8 cellular contexts compared by ENCODE assay signal in genomic region chr22:37675930-37676571, GRCh38. TPM values are rescaled to one million over a fixed set of nuclear protein-coding genes. Genes with fewer than 3 reads are reported as not detected.
DNase-seq lines count a peak whose midpoint lies in the region; ATAC-seq and TF ChIP-seq lines count a peak whose summit lies in the region.

No MANE protein-coding gene starts in this region.

- peaks cover 7% of the 10 kb centered on the region for H3K4me1 Mint-ChIP-seq in Caco-2 (ENCODE audit: low read depth, unreplicated experiment)

- no TSS peak for BruUV-seq in Caco-2 (replicated peaks; lab: Mats Ljungman, UMichigan)

- peak overlapping the region; percentile 65 for H3K27ac Mint-ChIP-seq in Caco-2 (ENCODE audit: unreplicated experiment)

- peak overlapping the region; percentile 79 for H3K4me3 Mint-ChIP-seq in Caco-2 (ENCODE audit: unreplicated experiment)

- WGBS in right lobe of liver (ENCODE audit: insufficient coverage, low coverage, low lambda C conversion rate, missing lambda C conversion rate): 7% methylated on average over 8 of the region's 13 CpGs
- WGBS in thymus: 31% methylated on average over 13 of the region's 13 CpGs

- no peaks in the 10 kb centered on the region for H3K9me3 Mint-ChIP-seq in Caco-2 (ENCODE audit: unreplicated experiment)

- intact Hi-C loops in Caco-2 (cut with micrococcal nuclease; ENCODE audit: unreplicated experiment): loop anchor here (2.0 kb wide), 1 partner anchor 17 kb away; the partner anchor contains the start of gene PDXP
- intact Hi-C loops in right lobe of liver (cut with DNase I): loop anchor here in 1 of 2 donors (10.0 kb wide), 1 partner anchor 51 kb away; no protein-coding TSS in a partner anchor

- H3K4me1 ChIP-seq in Caco-2: peaks cover 9% of the 10 kb centered on the region; the same call in 1 of the 2 replicates
- peaks cover 0 to 30% (median 10%) of the 10 kb centered on the region in 4 donors for H3K4me1 ChIP-seq in right lobe of liver
- peaks cover 34% of the 10 kb centered on the region for H3K4me1 ChIP-seq in thymus (ENCODE audit: control insufficient read depth, insufficient read depth, low read length)

- H3K4me3 ChIP-seq in Caco-2 (ENCODE audit: low read depth, low read length): peak overlapping the region; percentile 53; the same call in 1 of the 2 replicates
- peak overlapping the region; percentile 85 for H3K4me3 ChIP-seq in NB4 (ENCODE audit: low read depth, low read length)
- peak overlapping the region; percentile 93 for H3K4me3 ChIP-seq in brain microvascular endothelial cell (ENCODE audit: low read depth, low read length)
- H3K4me3 ChIP-seq in right lobe of liver: peak overlapping the region; percentile 41 to 62 (median 58)
- peak overlapping the region; percentile 72 for H3K4me3 ChIP-seq in thymus (ENCODE audit: low read length)

- peaks cover 6% of the 10 kb centered on the region for H3K36me3 Mint-ChIP-seq in Caco-2 (ENCODE audit: insufficient read depth, unreplicated experiment)

- in situ Hi-C loops in brain microvascular endothelial cell (cut with HindIII; ENCODE audit: low pct_ligation_motif_present, low sequenced_read_pairs): no loop called here

- H3K9me3 ChIP-seq in Caco-2 (no peaks in the 10 kb centered on the region), right lobe of liver (no peaks in the 10 kb centered on the region), thymus (ENCODE audit: control insufficient read depth) (no peaks in the 10 kb centered on the region)

- H3K27me3 ChIP-seq in Caco-2 (replicated peaks; ENCODE audit: control insufficient read depth, insufficient read depth, low read length) (no peaks in the 10 kb centered on the region), brain microvascular endothelial cell (replicated peaks) (no peaks in the 10 kb centered on the region), right lobe of liver (no peaks in the 10 kb centered on the region), thymus (ENCODE audit: control insufficient read depth, insufficient read depth) (no peaks in the 10 kb centered on the region)

- H3K27me3 Mint-ChIP-seq in Caco-2 (ENCODE audit: insufficient read depth, unreplicated experiment): no peaks in the 10 kb centered on the region

- no peak for TF ChIP-seq CTCF in Caco-2 (IDR thresholded peaks at IDR 0.05; ENCODE audit: insufficient read depth in 1 of 2, low read depth in 1 of 2, low read length in 1 of 2, severe bottlenecking in 1 of 2, unreplicated experiment in 1 of 2)
- no peak for TF ChIP-seq CTCF in NB4 (IDR thresholded peaks at IDR 0.05; ENCODE audit: low read depth, low read length)
- TF ChIP-seq CTCF in brain microvascular endothelial cell (IDR thresholded peaks at IDR 0.05; ENCODE audit: low read depth, low read length, missing control alignments): no peak
- no peak for TF ChIP-seq CTCF in right lobe of liver (IDR thresholded peaks at IDR 0.05)

- TF ChIP-seq POLR2A in NB4 (IDR thresholded peaks at IDR 0.05; ENCODE audit: extremely low read depth, insufficient read length): no peak
- TF ChIP-seq POLR2A in right lobe of liver (IDR thresholded peaks at IDR 0.05): no peak

- peak; percentile 50 to 72 (median 67) for ATAC-seq in right lobe of liver

- POLR2A ChIA-PET in Caco-2 (lab: Charles Lee): interaction anchor here (0.5 kb wide), 2 partner anchors 150 to 1644 kb away, joined by 5 to 9 read pairs; no protein-coding TSS in a partner anchor

- H3K27ac ChIP-seq in brain microvascular endothelial cell (peak overlapping the region; percentile 79), right lobe of liver (peak overlapping the region; percentile 54 to 84 (median 84)), thymus (ENCODE audit: low read depth) (peak overlapping the region; percentile 99)

- no peak for DNase-seq in Caco-2
- peak; percentile 62 for DNase-seq in NB4 (ENCODE audit: low read depth)
- DNase-seq in brain microvascular endothelial cell: no peak
- DNase-seq in right lobe of liver: peak; percentile 77 to 96 (median 86)
- no peak for DNase-seq in effector CD4-positive, alpha-beta T cell
- DNase-seq in NCI-H226: no peak
- DNase-seq in GF-D8 (lab: John Stamatoyannopoulos, UW): no peak

- H3K36me3 ChIP-seq in Caco-2 (ENCODE audit: control insufficient read depth, insufficient read depth, low read length): no peaks in the 10 kb centered on the region
- H3K36me3 ChIP-seq in brain microvascular endothelial cell (replicated peaks): peaks cover 27% of the 10 kb centered on the region
- no peaks in the 10 kb centered on the region for H3K36me3 ChIP-seq in right lobe of liver
- H3K36me3 ChIP-seq in thymus (ENCODE audit: control insufficient read depth, insufficient read depth): no peaks in the 10 kb centered on the region

- CTCF ChIA-PET in Caco-2 (lab: Charles Lee): interaction anchor here (0.6 kb wide), 1 partner anchor 23 kb away, joined by 3 read pairs; no protein-coding TSS in a partner anchor

RNA-seq across cellular contexts. Expression of gene LGALS1, which starts 0.6 kb away (rescaled TPM):
- total RNA-seq in Caco-2 (2022): 3.2 and 4.8 TPM in 2 replicates
- 100 to 1,000 TPM in 4 of 6 experiments, 10 to 100 TPM in 2; 34.7 to 267 (median 141) TPM for total RNA-seq in right lobe of liver
- 554 TPM for polyA plus RNA-seq in thymus

RNA-seq across cellular contexts. Expression of gene NOL12, which starts 10.1 kb away (rescaled TPM):
- total RNA-seq in Caco-2 (2022): 20.2 and 22.3 TPM in 2 replicates
- 10 to 100 TPM in 2 of 6 experiments, 1 to 10 TPM in 4; 8.4 to 16.1 (median 9.4) TPM for total RNA-seq in right lobe of liver
- polyA plus RNA-seq in thymus: 26.6 TPM

RNA-seq across cellular contexts. Expression of gene PDXP, which starts 17.5 kb away (rescaled TPM):
- total RNA-seq in Caco-2 (2022): 24.1 and 24.5 TPM in 2 replicates
- 10 to 100 TPM; 15.7 to 63.4 (median 34.4) TPM for total RNA-seq in right lobe of liver
- polyA plus RNA-seq in thymus: 8.9 TPM

RNA-seq across cellular contexts. Expression of gene TRIOBP, which starts 20.8 kb away (rescaled TPM):
- total RNA-seq in Caco-2 (2022): 30.7 and 38.4 TPM in 2 replicates
- 10 to 100 TPM; 11.7 to 22.8 (median 20.7) TPM for total RNA-seq in right lobe of liver
- 29.8 TPM for polyA plus RNA-seq in thymus

RNA-seq across cellular contexts. Expression of gene SH3BP1, which starts 36.6 kb away (rescaled TPM):
- total RNA-seq in Caco-2 (2022) (19.8 and 20.7 TPM in 2 replicates), right lobe of liver (1 to 10 TPM; 1.6 to 4.8 (median 2.8) TPM)
- 23.0 TPM for polyA plus RNA-seq in thymus

Comparison
In these comparisons a context has a peak if more than half of its experiments do, and no peak if none do; other contexts are left out.
1. DNase-seq: peak in NB4 (single experiment) and right lobe of liver (3 of 3); none in Caco-2 (0 of 2), brain microvascular endothelial cell (single experiment), effector CD4-positive, alpha-beta T cell (single experiment), NCI-H226 (single experiment) and GF-D8 (single experiment).
2. Peak in every context shown above with its lines, with median percentiles within 50 percentile points of each other: H3K4me3 ChIP-seq and H3K27ac ChIP-seq.